24 cellular contexts compared by ENCODE assay signal in the genomic region with DNA sequence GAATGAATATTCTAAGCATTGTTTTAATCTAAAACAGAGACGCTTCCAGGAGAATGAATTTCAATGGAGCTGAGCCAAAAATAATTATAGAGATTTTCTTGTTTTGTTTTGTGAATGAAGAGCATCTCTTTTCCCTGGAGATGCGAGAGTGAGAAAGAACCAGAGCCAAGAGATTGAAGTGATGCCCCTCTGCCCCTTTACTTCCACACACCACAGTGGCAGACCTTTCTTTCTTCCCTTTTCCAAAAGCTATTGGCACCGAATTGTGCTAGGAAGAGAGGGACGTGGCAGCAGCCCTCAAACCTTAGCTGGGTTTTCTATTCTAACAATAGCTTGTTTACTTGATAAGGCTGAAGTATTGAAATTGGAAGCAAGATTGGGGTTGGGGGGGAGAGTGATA.
"Had no signal": no experiment of that assay in that cellular context is flagged by ENCODE, and none has a peak within 500 bp of the region (broad histone marks: within the 10 kb centered on the region; RNA-seq: fewer than 3 reads in every experiment).

No MANE protein-coding gene starts in this region.

- H3K4me1 Mint-ChIP-seq: activated B cell treated with CpG ODN at 0.5 μM for 24 hours; activated T-helper 17 cell treated with anti-CD3 and anti-CD28 coated beads, Interleukin-2, amount 50 U/mL, for 72 hours; IgD-negative memory B cell; T-cell had no signal

- H3K27me3 Mint-ChIP-seq: IgD-negative memory B cell had no signal

- DNase-seq: activated B cell treated with CpG ODN at 0.5 μM for 24 hours; activated CD4-positive, alpha-beta T cell treated with anti-CD3 and anti-CD28 coated beads for 1 hour; activated CD4-positive, alpha-beta T cell treated with anti-CD3 and anti-CD28 coated beads, Interleukin-2, amount 10 ng/mL, durations not matched to agents 24 days and 14 days; activated CD4-positive, alpha-beta T cell treated with anti-CD3 and anti-CD28 coated beads, Interleukin-2, amount 50 U/mL, for 48 hours; activated CD8-positive, alpha-beta memory T cell treated with anti-CD3 and anti-CD28 coated beads for 24 hours; activated gamma-delta T cell; activated naive CD4-positive, alpha-beta T cell treated with anti-CD3 and anti-CD28 coated beads for 36 hours; activated T-cell treated with anti-CD3 and anti-CD28 coated beads for 4 hours; activated T-cell treated with anti-CD3 and anti-CD28 coated beads, Interleukin-2, amount 50 U/mL, for 48 hours; KG1; NCI-H1092; NCI-H1417; NCI-H1930; NCI-H345; NCI-H510A; NCI-H526 treated with DMSO at 0.1 percent for 48 hours; PC-3; SIG-M5; T-cell; T-helper 2 cell; T1000 had no signal

- H3K4me3 Mint-ChIP-seq: activated B cell treated with CpG ODN at 0.5 μM for 24 hours; activated CD4-positive, alpha-beta T cell treated with anti-CD3 and anti-CD28 coated beads, Interleukin-2, amount 10 ng/mL, durations not matched to agents 24 days and 14 days; activated naive CD4-positive, alpha-beta T cell treated with anti-CD3 and anti-CD28 coated beads for 36 hours; activated naive CD8-positive, alpha-beta T cell; activated T-helper 17 cell treated with anti-CD3 and anti-CD28 coated beads, Interleukin-2, amount 50 U/mL, for 72 hours; IgD-negative memory B cell; T-cell had no signal

- ATAC-seq: activated T-helper 17 cell treated with anti-CD3 and anti-CD28 coated beads, Interleukin-2, amount 50 U/mL, for 72 hours; PC-3; T-cell had no signal

- H3K9me3 Mint-ChIP-seq: activated B cell treated with CpG ODN at 0.5 μM for 24 hours; activated CD4-positive, alpha-beta T cell treated with anti-CD3 and anti-CD28 coated beads, Interleukin-2, amount 10 ng/mL, durations not matched to agents 24 days and 14 days; activated naive CD4-positive, alpha-beta T cell treated with anti-CD3 and anti-CD28 coated beads for 36 hours; activated T-helper 17 cell treated with anti-CD3 and anti-CD28 coated beads, Interleukin-2, amount 50 U/mL, for 72 hours; IgD-negative memory B cell; T-cell had no signal

- H3K27ac Mint-ChIP-seq: activated B cell treated with CpG ODN at 0.5 μM for 24 hours; activated CD4-positive, alpha-beta T cell treated with anti-CD3 and anti-CD28 coated beads, Interleukin-2, amount 10 ng/mL, durations not matched to agents 24 days and 14 days; activated naive CD4-positive, alpha-beta T cell treated with anti-CD3 and anti-CD28 coated beads for 36 hours; activated naive CD8-positive, alpha-beta T cell; activated T-helper 17 cell treated with anti-CD3 and anti-CD28 coated beads, Interleukin-2, amount 50 U/mL, for 72 hours; IgD-negative memory B cell; T-cell had no signal

- H3K36me3 Mint-ChIP-seq: activated naive CD8-positive, alpha-beta T cell; T-cell had no signal
